ENCODE assay signal across 8 cellular contexts in the genomic region with DNA sequence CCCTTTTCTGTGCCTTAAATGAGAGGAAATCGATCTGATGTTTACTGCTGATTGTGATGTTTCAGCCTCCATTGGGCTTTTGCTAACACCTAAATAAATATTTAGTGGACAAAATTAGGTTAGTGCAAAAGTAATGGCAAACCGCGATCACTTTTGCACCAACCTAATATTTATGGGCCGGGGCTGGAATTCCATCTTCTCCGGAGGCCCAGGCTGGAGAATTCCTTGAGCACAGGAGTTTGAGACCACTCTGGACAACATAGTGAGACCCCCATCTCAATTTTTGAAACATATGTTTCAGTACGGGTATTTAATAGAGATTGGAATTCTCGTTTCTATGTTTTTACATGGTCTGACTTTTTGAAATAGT. TPM values are rescaled to one million over a fixed set of nuclear protein-coding genes. Genes with fewer than 3 reads are reported as not detected.
DNase-seq lines count a peak whose midpoint lies in the region; ATAC-seq and TF ChIP-seq lines count a peak whose summit lies in the region.

No MANE protein-coding gene starts in this region.

- peak overlapping the region; percentile 90 for H3K4me3 Mint-ChIP-seq in central memory CD8-positive, alpha-beta T cell

- TF ChIP-seq CTCF in left ventricle myocardium inferior (IDR thresholded peaks at IDR 0.05; ENCODE audit: borderline replicate concordance): no peak
- TF ChIP-seq CTCF in mucosa of descending colon (IDR thresholded peaks at IDR 0.05): no peak
- no peak for TF ChIP-seq CTCF in uterus (IDR thresholded peaks at IDR 0.05)

- peaks cover 12% of the 10 kb centered on the region for H3K9me3 Mint-ChIP-seq in central memory CD8-positive, alpha-beta T cell

- H3K27me3 Mint-ChIP-seq in central memory CD8-positive, alpha-beta T cell: no peaks in the 10 kb centered on the region

- H3K9me3 ChIP-seq in left ventricle myocardium inferior (replicated peaks): peaks cover 60% of the 10 kb centered on the region
- H3K9me3 ChIP-seq in mucosa of descending colon: peaks cover 84% of the 10 kb centered on the region
- H3K9me3 ChIP-seq in uterus: peaks cover 0 to 17% of the 10 kb centered on the region in 2 donors

- no peak for TF ChIP-seq POLR2A in uterus (IDR thresholded peaks at IDR 0.05)

- DNase-seq in left ventricle myocardium inferior: no peak
- no peak for DNase-seq in cardiac septum (ENCODE audit: low spot score)
- no peak for DNase-seq in central memory CD8-positive, alpha-beta T cell (ENCODE audit: low spot score in 2 of 2)
- no peak for DNase-seq in mucosa of descending colon
- no peak for DNase-seq in uterus
- DNase-seq in NCI-H446 (lab: John Stamatoyannopoulos, UW): no peak

- intact Hi-C loops in left ventricle myocardium inferior (cut with micrococcal nuclease): no loop called here
- intact Hi-C loops in cardiac septum (cut with DNase I): loop anchor here (2.0 kb wide), 1 partner anchor 28 kb away; no protein-coding TSS in a partner anchor
- intact Hi-C loops in mucosa of descending colon (cut with DNase I, micrococcal nuclease): no loop called here
- intact Hi-C loops in uterus (cut with DNase I; ENCODE audit: low total_unique reads): no loop called here

- H3K27ac ChIP-seq in left ventricle myocardium inferior (replicated peaks): peak overlapping the region; percentile 94
- H3K27ac ChIP-seq in uterus: peak overlapping the region; percentile 87 to 93

- peak overlapping the region; percentile 84 for H3K4me3 ChIP-seq in left ventricle myocardium inferior
- H3K4me3 ChIP-seq in mucosa of descending colon: peak overlapping the region; percentile 42
- H3K4me3 ChIP-seq in uterus: peak overlapping the region; percentile 73 to 77

- peaks cover 9% of the 10 kb centered on the region for H3K4me1 Mint-ChIP-seq in central memory CD8-positive, alpha-beta T cell

- H3K4me1 ChIP-seq in left ventricle myocardium inferior (peaks cover 24% of the 10 kb centered on the region), mucosa of descending colon (ENCODE audit: low read depth) (no peaks in the 10 kb centered on the region), uterus (no peaks in the 10 kb centered on the region)

- H3K36me3 ChIP-seq in left ventricle myocardium inferior (peaks cover 58% of the 10 kb centered on the region), mucosa of descending colon (ENCODE audit: low read depth) (peaks cover 9% of the 10 kb centered on the region), uterus (no peaks in the 10 kb centered on the region)

- no peaks in the 10 kb centered on the region for H3K27me3 ChIP-seq in left ventricle myocardium inferior (ENCODE audit: low read depth)
- no peaks in the 10 kb centered on the region for H3K27me3 ChIP-seq in uterus

- H3K27ac Mint-ChIP-seq in central memory CD8-positive, alpha-beta T cell (ENCODE audit: low read depth): peak overlapping the region; percentile 99

- ATAC-seq in central memory CD8-positive, alpha-beta T cell (replicated peaks; ENCODE audit: extremely low read depth, poor library complexity, severe bottlenecking): no peak
- ATAC-seq in mucosa of descending colon (no peak), GM19023 (IDR thresholded peaks at IDR 0.05; ENCODE audit: unreplicated experiment) (no peak), HG02759 (IDR thresholded peaks at IDR 0.05; ENCODE audit: unreplicated experiment) (no peak)

- H3K36me3 Mint-ChIP-seq in central memory CD8-positive, alpha-beta T cell (ENCODE audit: insufficient read depth): peaks cover 28% of the 10 kb centered on the region

RNA-seq across cellular contexts. Expression of a gene that starts 0.6 kb away (rescaled TPM):
- 24.7 TPM for total RNA-seq in left ventricle myocardium inferior
- 18.3 TPM for total RNA-seq in cardiac septum
- 10 to 100 TPM in 1 of 3 donors, 1 to 10 TPM in 2; 8.6 to 16.7 (median 9.6) TPM for total RNA-seq in mucosa of descending colon
- total RNA-seq in uterus: 10 to 100 TPM; 19.2 to 87.3 (median 30.5) TPM

RNA-seq across cellular contexts. Expression of a gene that starts 27.3 kb away (rescaled TPM):
- total RNA-seq in left ventricle myocardium inferior (16.7 TPM), cardiac septum (21.5 TPM), mucosa of descending colon (10 to 100 TPM; 11.2 to 21.9 (median 20.8) TPM), uterus (10 to 100 TPM in 3 of 4 donors, 1 to 10 TPM in 1; 6.2 to 80.7 (median 49.4) TPM)

RNA-seq across cellular contexts. Expression of a gene that starts 34.3 kb away (rescaled TPM):
- total RNA-seq in left ventricle myocardium inferior: 5.1 TPM
- total RNA-seq in cardiac septum: 2.8 TPM
- 1 to 10 TPM; 1.7 to 3.8 (median 2.1) TPM for total RNA-seq in mucosa of descending colon
- 10 to 100 TPM in 1 of 4 donors, 1 to 10 TPM in 2, under 1 TPM in 1; 0.29 to 13.8 (median 3.0) TPM for total RNA-seq in uterus

RNA-seq across cellular contexts. Expression of a gene that starts 58.6 kb away (rescaled TPM):
- 0.44 TPM for total RNA-seq in left ventricle myocardium inferior
- 0.73 TPM for total RNA-seq in cardiac septum
- not detected for total RNA-seq in mucosa of descending colon
- under 1 TPM in 3 of 4 donors, not detected in 1; 0.29 to 0.46 (median 0.35) TPM for total RNA-seq in uterus
